Comparison of ENCODE assay signal across 8 cellular contexts in the genomic region with DNA sequence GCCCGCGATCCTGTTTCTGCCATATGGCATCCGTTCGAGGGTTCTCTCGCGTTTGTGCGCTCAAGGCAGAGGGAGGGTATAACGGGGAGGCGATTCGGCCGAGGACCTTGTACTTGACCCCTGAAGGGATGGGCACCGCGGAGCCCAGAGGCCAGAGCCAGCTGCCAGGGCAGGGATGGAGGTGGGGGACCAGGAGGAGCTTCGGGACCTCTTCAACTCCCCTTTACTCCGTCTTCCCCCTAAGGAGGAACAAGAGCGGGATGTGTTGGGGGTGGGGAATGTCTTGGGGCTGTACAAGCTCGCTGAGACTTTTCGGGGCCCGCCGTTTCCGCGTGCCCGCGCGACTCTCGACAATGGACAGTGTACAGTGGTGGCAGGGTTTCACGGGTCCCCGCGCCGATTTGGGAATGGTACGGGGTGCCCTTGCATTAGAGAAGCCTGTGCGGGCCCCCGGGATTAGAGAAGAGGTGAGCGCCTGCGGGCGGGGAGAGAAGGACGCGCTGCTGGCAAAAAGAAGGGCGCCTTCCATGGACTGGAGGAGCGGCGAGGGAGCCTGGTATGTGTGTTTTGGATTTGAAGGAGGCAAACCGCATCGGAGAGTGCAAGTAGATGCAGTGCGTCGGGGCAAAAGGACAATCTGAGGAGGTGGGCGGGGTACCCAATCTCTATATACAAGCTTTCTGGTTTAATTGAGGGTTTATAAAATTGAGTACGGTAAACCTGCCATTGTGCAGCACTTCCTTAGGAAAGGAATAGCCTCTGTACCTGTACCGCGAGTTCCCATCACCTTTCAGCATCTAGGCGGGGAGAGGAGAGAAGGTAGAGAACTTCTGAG. TPM values are rescaled to one million over a fixed set of nuclear protein-coding genes. Genes with fewer than 3 reads are reported as not detected.
DNase-seq lines count a peak whose midpoint lies in the region; ATAC-seq and TF ChIP-seq lines count a peak whose summit lies in the region.

No MANE protein-coding gene starts in this region.

- BruUV-seq in A673 (replicated peaks; lab: Mats Ljungman, UMichigan): no TSS peak

- DNase-seq in A673 (ENCODE audit: low spot score) (peak; percentile 31), GM12865 (ENCODE audit: low read depth) (peak; percentile 35), right atrium auricular region (ENCODE audit: low spot score) (no peak), retinal pigment epithelial cell (ENCODE audit: low read depth) (no peak), NCI-H2029 treated with DMSO at 0.1 percent for 48 hours (lab: John Stamatoyannopoulos, UW) (no peak)
- peak; percentile 3 for DNase-seq in activated CD8-positive, alpha-beta T cell treated with anti-CD3 and anti-CD28 coated beads for 36 hours

- intact Hi-C loops in A673 (cut with micrococcal nuclease; ENCODE audit: unreplicated experiment): no loop called here
- intact Hi-C loops in activated CD8-positive, alpha-beta T cell treated with anti-CD3 and anti-CD28 coated beads for 36 hours (cut with micrococcal nuclease): no loop called here

- H3K36me3 ChIP-seq in A673 (ENCODE audit: insufficient read depth, low read length, poor library complexity, severe bottlenecking): no peaks in the 10 kb centered on the region
- no peaks in the 10 kb centered on the region for H3K36me3 ChIP-seq in right atrium auricular region

- H3K4me3 Mint-ChIP-seq in activated CD8-positive, alpha-beta T cell treated with anti-CD3 and anti-CD28 coated beads for 36 hours: peak overlapping the region; percentile 40

- ATAC-seq in activated CD8-positive, alpha-beta T cell treated with anti-CD3 and anti-CD28 coated beads for 36 hours: peak; percentile 14
- ATAC-seq in HG02852 (IDR thresholded peaks at IDR 0.05; ENCODE audit: unreplicated experiment) (no peak), GM19328 (IDR thresholded peaks at IDR 0.05; ENCODE audit: unreplicated experiment) (no peak)

- POLR2A ChIA-PET in A673 (lab: Charles Lee; ENCODE audit: low non-redundant PET): no interaction called here
- POLR2A ChIA-PET in activated CD8-positive, alpha-beta T cell treated with anti-CD3 and anti-CD28 coated beads for 36 hours (lab: Charles Lee): no interaction called here

- H3K36me3 Mint-ChIP-seq in activated CD8-positive, alpha-beta T cell treated with anti-CD3 and anti-CD28 coated beads for 36 hours (ENCODE audit: low read depth): no peaks in the 10 kb centered on the region

- H3K27ac ChIP-seq in A673 (ENCODE audit: low read depth, low read length, poor library complexity, severe bottlenecking) (no peak overlapping the region), right atrium auricular region (no peak overlapping the region)

- peaks cover 9% of the 10 kb centered on the region for H3K4me1 Mint-ChIP-seq in activated CD8-positive, alpha-beta T cell treated with anti-CD3 and anti-CD28 coated beads for 36 hours (ENCODE audit: low read depth)

- peak overlapping the region; percentile 53 for H3K4me3 ChIP-seq in A673 (ENCODE audit: low read depth, low read length, poor library complexity, severe bottlenecking)
- peak overlapping the region; percentile 64 for H3K4me3 ChIP-seq in GM12865 (ENCODE audit: low read depth, low read length)
- peak overlapping the region; percentile 34 to 51 for H3K4me3 ChIP-seq in right atrium auricular region
- H3K4me3 ChIP-seq in retinal pigment epithelial cell (ENCODE audit: low read length): peak overlapping the region; percentile 63

- no peaks in the 10 kb centered on the region for H3K9me3 Mint-ChIP-seq in activated CD8-positive, alpha-beta T cell treated with anti-CD3 and anti-CD28 coated beads for 36 hours

- no peak overlapping the region for H3K27ac Mint-ChIP-seq in activated CD8-positive, alpha-beta T cell treated with anti-CD3 and anti-CD28 coated beads for 36 hours

- H3K27me3 ChIP-seq in A673 (replicated peaks; ENCODE audit: insufficient read depth, low read depth, low read length, poor library complexity) (peaks cover 39% of the 10 kb centered on the region), right atrium auricular region (no peaks in the 10 kb centered on the region)

- H3K9me3 ChIP-seq in A673 (ENCODE audit: low read depth, low read length, poor library complexity, severe bottlenecking) (no peaks in the 10 kb centered on the region), right atrium auricular region (no peaks in the 10 kb centered on the region)

- TF ChIP-seq CTCF in A673 (conservative IDR thresholded peaks at IDR 0.05; ENCODE audit: low read depth, low read length) (no peak), GM12865 (IDR thresholded peaks at IDR 0.05; ENCODE audit: insufficient read depth, low read depth, low read length, missing control alignments) (no peak), right atrium auricular region (IDR thresholded peaks at IDR 0.05) (no peak), retinal pigment epithelial cell (conservative IDR thresholded peaks at IDR 0.05; ENCODE audit: low read depth, low read length) (no peak)
- TF ChIP-seq CTCF in activated CD8-positive, alpha-beta T cell treated with anti-CD3 and anti-CD28 coated beads for 36 hours (IDR thresholded peaks at IDR 0.05): no peak

- peaks cover 37% of the 10 kb centered on the region for H3K27me3 Mint-ChIP-seq in activated CD8-positive, alpha-beta T cell treated with anti-CD3 and anti-CD28 coated beads for 36 hours

- CTCF ChIA-PET in A673 (lab: Charles Lee): no interaction called here
- CTCF ChIA-PET in activated CD8-positive, alpha-beta T cell treated with anti-CD3 and anti-CD28 coated beads for 36 hours (lab: Charles Lee): no interaction called here

- peaks cover 7% of the 10 kb centered on the region for H3K4me1 ChIP-seq in A673 (ENCODE audit: insufficient read depth, low read length, poor library complexity, severe bottlenecking)
- peaks cover 0 to 23% of the 10 kb centered on the region in 2 donors for H3K4me1 ChIP-seq in right atrium auricular region

RNA-seq across cellular contexts. Expression of a gene that starts 0.8 kb away (rescaled TPM):
- 1.2 and 1.8 TPM in 2 replicates for total RNA-seq in A673 (2021)
- total RNA-seq in activated CD8-positive, alpha-beta T cell treated with anti-CD3 and anti-CD28 coated beads for 36 hours: under 1 TPM; 0.07 to 0.14 TPM
- under 1 TPM in 1 of 2 donors, not detected in 1; 0.11 TPM for total RNA-seq in right atrium auricular region

Comparison
In these comparisons a context has a peak if more than half of its experiments do, and no peak if none do; other contexts are left out.
1. DNase-seq: peak in A673 (single experiment), GM12865 (single experiment) and activated CD8-positive, alpha-beta T cell treated with anti-CD3 and anti-CD28 coated beads for 36 hours (single experiment); none in right atrium auricular region (single experiment), retinal pigment epithelial cell (single experiment) and NCI-H2029 treated with DMSO at 0.1 percent for 48 hours (single experiment).
2. Peak in every context shown above with its lines, with median percentiles within 50 percentile points of each other: H3K4me3 ChIP-seq.